Comparison of ENCODE assay signal across 21 cellular contexts in genomic region chr1:3420218-3420951, GRCh38. TPM values are rescaled to one million over a fixed set of nuclear protein-coding genes. Genes with fewer than 3 reads are reported as not detected.
"Had no signal": no experiment of that assay in that cellular context is flagged by ENCODE, and none has a peak within 500 bp of the region (broad histone marks: within the 10 kb centered on the region; RNA-seq: fewer than 3 reads in every experiment).

No MANE protein-coding gene starts in this region.

- H3K4me1 ChIP-seq: uterus had no signal

- H3K27me3 ChIP-seq: brain microvascular endothelial cell, pancreas, uterus had no signal

- FAIRE-seq: endometrium, pancreas had no signal

- H3K4me3 ChIP-seq: pancreas, suprapubic skin, transverse colon, uterus had no signal

- H3K9me3 ChIP-seq: neutrophil, pancreas, suprapubic skin, uterus had no signal

- ATAC-seq: activated CD8-positive, alpha-beta T cell treated with anti-CD3 and anti-CD28 coated beads, Interleukin-2, amount 10 ng/mL, durations not matched to agents 7 days and 5 days; left lobe of liver; naive thymus-derived CD8-positive, alpha-beta T cell; pancreas; right cardiac atrium; stimulated activated effector memory CD8-positive, alpha-beta T cell treated with anti-CD3 and anti-CD28 coated beads, Interleukin-12 subunit alpha, Interleukin-12 subunit beta, amount 100 ng/mL, for 72 hours; stimulated activated naive CD8-positive, alpha-beta T cell treated with anti-CD3 and anti-CD28 coated beads, Interleukin-15, amount 100 ng/mL, for 72 hours had no signal

- DNase-seq: activated CD4-positive, alpha-beta T cell treated with anti-CD3 and anti-CD28 coated beads for 1 hour; activated CD4-positive, alpha-beta T cell treated with anti-CD3 and anti-CD28 coated beads, Interleukin-2, amount 50 U/mL, for 1 hour; activated CD8-positive, alpha-beta T cell treated with anti-CD3 and anti-CD28 coated beads, Interleukin-2, amount 10 ng/mL, durations not matched to agents 7 days and 5 days; activated gamma-delta T cell; aorta; brain microvascular endothelial cell; caudate nucleus; effector CD4-positive, alpha-beta T cell; naive thymus-derived CD8-positive, alpha-beta T cell; pancreas; stimulated activated CD4-positive, alpha-beta T cell treated with anti-CD3 and anti-CD28 coated beads, Interleukin-12 subunit alpha, Interleukin-12 subunit beta, amount 100 ng/mL, for 4 hours; stimulated activated naive CD8-positive, alpha-beta T cell treated with anti-CD3 and anti-CD28 coated beads, Interleukin-15, amount 100 ng/mL, for 72 hours; transverse colon; uterus had no signal

- H3K27ac ChIP-seq: brain microvascular endothelial cell, neutrophil, pancreas, suprapubic skin, transverse colon, uterus had no signal

- H3K36me3 ChIP-seq: brain microvascular endothelial cell, neutrophil, pancreas, suprapubic skin, transverse colon, uterus had no signal

RNA-seq across cellular contexts. Expression of gene ARHGEF16, which starts 34.1 kb away (rescaled TPM):
- total RNA-seq: activated CD8-positive, alpha-beta T cell treated with anti-CD3 and anti-CD28 coated beads, Interleukin-2, amount 10 ng/mL, durations not matched to agents 7 days and 5 days; activated T-helper 1 cell treated with anti-CD3 and anti-CD28 coated beads, Interleukin-12 subunit alpha, Interleukin-12 subunit beta, Interleukin-2, Interleukin-4 antibody, amounts not matched to agents 30 ng/mL and 10 ng/mL and 1 ng/mL, durations not matched to agents 14 hours and 24 hours and 36 hours; naive thymus-derived CD8-positive, alpha-beta T cell had no signal
- polyA plus RNA-seq: naive thymus-derived CD8-positive, alpha-beta T cell had no signal
